Comparison of ENCODE assay signal across 8 cellular contexts in genomic region chr15:71743861-71744382, GRCh38.
DNase-seq lines count a peak whose midpoint lies in the region; ATAC-seq and TF ChIP-seq lines count a peak whose summit lies in the region.

No MANE protein-coding gene starts in this region.

- ATAC-seq in DND-41 (ENCODE audit: insufficient read depth, low read depth), result no peak
- ATAC-seq in GM19397 (IDR thresholded peaks at IDR 0.05; ENCODE audit: unreplicated experiment), result no peak
- no peak for ATAC-seq in GM18907 (IDR thresholded peaks at IDR 0.05; ENCODE audit: unreplicated experiment)

- no peak overlapping the region for H3K4me2 ChIP-seq in DND-41 (ENCODE audit: insufficient read depth, low read length)

- H3K27me3 ChIP-seq in DND-41 (ENCODE audit: insufficient read depth, low read length, poor library complexity), result peaks cover 19% of the 10 kb centered on the region

- TF ChIP-seq CTCF in DND-41 (IDR thresholded peaks at IDR 0.05; ENCODE audit: borderline replicate concordance, extremely low read depth, low read length, poor library complexity, severe bottlenecking), result peak; percentile 70
- TF ChIP-seq CTCF in LNCAP (IDR thresholded peaks at IDR 0.05), result peak; percentile 76

- no peak overlapping the region for H2AFZ ChIP-seq in DND-41 (ENCODE audit: low read depth, low read length)

- H3K4me1 ChIP-seq in DND-41 (ENCODE audit: insufficient read depth, low read length), result no peaks in the 10 kb centered on the region

- DNase-seq in DND-41 (peak; percentile 49), SW480 (ENCODE audit: low spot score) (peak; percentile 48), amniotic stem cell (lab: John Stamatoyannopoulos, UW) (peak; percentile 19), iPS DF 4.7 (ENCODE audit: extremely low read depth, low spot score) (peak; percentile 33)
- peak; percentile 46 to 51 for DNase-seq in stimulated activated CD4-positive, alpha-beta T cell treated with anti-CD3 and anti-CD28 coated beads, Interleukin-1b, Interleukin-23, amount 100 ng/mL, for 4 hours (ENCODE audit: low read depth in 2 of 2)

- H3K4me3 ChIP-seq in DND-41 (ENCODE audit: low read depth in 1 of 2, low read length in 2 of 2), result no peak overlapping the region

- H3K79me2 ChIP-seq in DND-41 (ENCODE audit: insufficient read depth, low read length), result no peaks in the 10 kb centered on the region

- H4K20me1 ChIP-seq in DND-41 (ENCODE audit: insufficient read depth, low read length), result no peaks in the 10 kb centered on the region

- no peak overlapping the region for H3K9ac ChIP-seq in DND-41 (ENCODE audit: low read depth, low read length)

- H3K9me3 ChIP-seq in DND-41 (ENCODE audit: insufficient read depth, low read length, severe bottlenecking), result no peaks in the 10 kb centered on the region

- H3K36me3 ChIP-seq in DND-41 (ENCODE audit: insufficient read depth, low read length), result no peaks in the 10 kb centered on the region

- H3K27ac ChIP-seq in DND-41 (ENCODE audit: low read length), result no peak overlapping the region
